ENCODE assay signal across 1 cellular context in the genomic region with DNA sequence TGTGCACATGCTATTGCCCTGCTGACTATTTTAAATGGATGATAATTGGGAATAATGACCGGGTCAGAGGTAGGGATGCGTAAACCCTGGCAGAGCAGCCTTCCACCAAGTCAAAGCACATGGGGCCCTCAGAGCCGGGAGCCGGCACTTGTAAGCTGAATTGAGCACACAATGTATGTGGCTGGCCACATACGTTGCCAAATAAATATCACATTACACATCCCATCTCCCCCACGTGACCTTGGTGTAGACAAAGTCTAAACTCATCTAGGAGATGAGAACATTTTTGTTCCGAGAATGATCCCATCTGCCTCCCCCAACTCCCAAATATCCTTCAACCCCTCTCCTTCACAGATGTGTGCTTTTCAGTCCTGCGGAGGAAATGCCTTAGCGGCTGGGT.
TF ChIP-seq lines count a peak whose summit lies in the region.

No MANE protein-coding gene starts in this region.

TF ChIP-seq in GM23338, 12 proteins besides CTCF, POLR2A, EP300 and RAD21 (continued from another document):
- TF ChIP-seq ZNF462 (CRISPR knock-in tag; IDR thresholded peaks at IDR 0.05) (no peak), ZNF114 (CRISPR knock-in tag; IDR thresholded peaks at IDR 0.05) (no peak), CREB1 (CRISPR knock-in tag; IDR thresholded peaks at IDR 0.05; ENCODE audit: low read depth) (no peak), EZH2 (IDR thresholded peaks at IDR 0.05; ENCODE audit: low read depth, unreplicated experiment) (no peak)
